ENCODE assay signal across 16 cellular contexts in the genomic region with DNA sequence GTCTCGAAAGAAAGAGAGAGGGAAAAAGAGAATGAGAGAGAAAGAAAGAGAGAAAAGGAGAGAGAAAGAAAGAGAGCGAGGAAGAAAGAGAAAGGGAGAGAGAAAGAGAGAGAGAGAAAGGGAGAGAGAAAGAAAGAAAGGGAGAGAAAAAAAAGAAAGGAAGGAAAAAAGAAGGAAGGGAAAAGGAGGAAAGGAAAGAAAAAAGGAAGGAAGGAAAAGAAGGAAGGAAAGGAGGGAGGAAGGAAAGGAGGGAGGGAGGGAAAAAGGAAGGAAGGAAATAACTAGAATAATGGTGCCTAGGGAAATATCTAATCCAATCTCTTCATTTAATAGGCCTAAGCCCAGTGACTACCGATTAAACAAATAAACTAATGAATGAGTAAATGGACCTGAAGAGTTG.
"Had no signal": no experiment of that assay in that cellular context is flagged by ENCODE, and none has a peak within 500 bp of the region (broad histone marks: within the 10 kb centered on the region; RNA-seq: fewer than 3 reads in every experiment).

No MANE protein-coding gene starts in this region.

- H3K27me3 ChIP-seq: right atrium auricular region had no signal

- H3K27ac ChIP-seq: esophagus squamous epithelium, prostate gland, right atrium auricular region, suprapubic skin had no signal

- H3K4me1 Mint-ChIP-seq: natural killer cell; stimulated activated naive CD8-positive, alpha-beta T cell treated with anti-CD3 and anti-CD28 coated beads, Interleukin-15, amount 100 ng/mL, for 72 hours had no signal

- H3K4me3 Mint-ChIP-seq: activated naive CD8-positive, alpha-beta T cell; dendritic cell treated with granulocyte-macrophage colony-stimulating factor and Interleukin-4, amounts not matched to agents 40 ng/mL and 50 ng/mL, for 4 days; natural killer cell; stimulated activated naive CD8-positive, alpha-beta T cell treated with anti-CD3 and anti-CD28 coated beads, Interleukin-15, amount 100 ng/mL, for 72 hours; type B pancreatic cell had no signal

- H3K27me3 Mint-ChIP-seq: type B pancreatic cell had no signal

- ATAC-seq: natural killer cell; stimulated activated naive CD8-positive, alpha-beta T cell treated with anti-CD3 and anti-CD28 coated beads, Interleukin-15, amount 100 ng/mL, for 72 hours had no signal

- H3K9me3 Mint-ChIP-seq: dendritic cell treated with granulocyte-macrophage colony-stimulating factor and Interleukin-4, amounts not matched to agents 40 ng/mL and 50 ng/mL, for 4 days; natural killer cell; stimulated activated naive CD8-positive, alpha-beta T cell treated with anti-CD3 and anti-CD28 coated beads, Interleukin-15, amount 100 ng/mL, for 72 hours had no signal

- H3K36me3 Mint-ChIP-seq: activated naive CD8-positive, alpha-beta T cell; natural killer cell; type B pancreatic cell had no signal

- H3K4me1 ChIP-seq: esophagus squamous epithelium, prostate gland, right atrium auricular region, suprapubic skin had no signal

- H3K27ac Mint-ChIP-seq: activated naive CD8-positive, alpha-beta T cell; dendritic cell treated with granulocyte-macrophage colony-stimulating factor and Interleukin-4, amounts not matched to agents 40 ng/mL and 50 ng/mL, for 4 days; natural killer cell; stimulated activated naive CD8-positive, alpha-beta T cell treated with anti-CD3 and anti-CD28 coated beads, Interleukin-15, amount 100 ng/mL, for 72 hours had no signal

- H3K9me3 ChIP-seq: esophagus squamous epithelium, prostate gland, right atrium auricular region, suprapubic skin had no signal

- H3K4me3 ChIP-seq: esophagus squamous epithelium, prostate gland, right atrium auricular region, suprapubic skin had no signal

- DNase-seq: activated CD4-positive, alpha-beta T cell treated with anti-CD3 and anti-CD28 coated beads, Interleukin-2, amount 50 U/mL, for 1 hour; activated CD4-positive, CD25-positive, alpha-beta regulatory T cell treated with anti-CD3 and anti-CD28 coated beads, Interleukin-2, amount 50 U/mL, for 72 hours; effector CD8-positive, alpha-beta T cell; esophagus squamous epithelium; natural killer cell; stimulated activated CD4-positive, alpha-beta T cell treated with anti-CD3 and anti-CD28 coated beads, Interleukin-15, amount 100 ng/mL, for 24 hours; stimulated activated CD4-positive, alpha-beta T cell treated with anti-CD3 and anti-CD28 coated beads, Interleukin-2, amount 100 ng/mL, for 48 hours; stimulated activated naive CD8-positive, alpha-beta T cell treated with anti-CD3 and anti-CD28 coated beads, Interleukin-15, amount 100 ng/mL, for 72 hours; T-helper 1 cell; T1000 had no signal

- H3K36me3 ChIP-seq: esophagus squamous epithelium, prostate gland, right atrium auricular region, suprapubic skin had no signal
